ENCODE assay signal across 8 cellular contexts in the genomic region with DNA sequence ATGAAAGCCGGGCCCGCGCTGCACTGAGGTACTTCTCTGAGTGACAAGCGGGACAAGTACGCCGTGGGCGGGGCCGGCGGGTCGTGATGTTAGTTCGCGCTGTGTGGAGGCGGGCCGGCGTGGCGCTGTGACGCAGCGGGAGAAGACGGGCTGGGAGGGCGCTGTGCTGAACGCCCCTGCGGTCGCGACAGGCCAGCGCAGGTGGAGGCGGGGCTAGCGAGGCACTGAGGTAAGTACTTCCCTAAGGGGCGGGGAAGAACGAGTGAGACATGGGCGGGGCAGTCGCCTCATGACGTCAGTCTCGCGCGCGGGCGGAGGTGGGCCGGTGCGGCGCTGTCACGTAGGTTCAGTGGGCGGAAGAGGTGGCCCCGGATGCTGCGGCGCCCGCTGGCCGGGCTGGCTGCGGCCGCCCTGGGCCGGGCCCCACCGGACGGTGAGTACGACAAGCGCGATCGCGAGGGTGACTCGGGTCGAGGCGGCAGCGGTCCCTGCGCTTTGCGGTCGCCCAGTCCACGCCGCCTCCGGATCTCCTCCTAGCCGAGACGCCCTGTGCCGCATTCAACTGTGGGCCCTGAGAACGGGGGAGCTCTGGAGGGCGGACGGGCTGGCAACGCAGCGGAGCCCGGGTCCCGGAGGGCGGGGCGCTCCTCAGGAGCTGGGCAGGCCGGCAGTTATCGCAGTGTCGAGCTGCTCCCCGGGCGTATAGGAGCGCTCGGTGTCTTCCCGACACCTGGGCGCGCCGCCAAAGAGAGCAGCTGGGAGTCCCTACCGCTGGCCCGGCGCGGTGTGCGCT. TPM values are rescaled to one million over a fixed set of nuclear protein-coding genes. Genes with fewer than 3 reads are reported as not detected.
DNase-seq lines count a peak whose midpoint lies in the region; ATAC-seq, FAIRE-seq and TF ChIP-seq lines count a peak whose summit lies in the region.

A gene with protein sequence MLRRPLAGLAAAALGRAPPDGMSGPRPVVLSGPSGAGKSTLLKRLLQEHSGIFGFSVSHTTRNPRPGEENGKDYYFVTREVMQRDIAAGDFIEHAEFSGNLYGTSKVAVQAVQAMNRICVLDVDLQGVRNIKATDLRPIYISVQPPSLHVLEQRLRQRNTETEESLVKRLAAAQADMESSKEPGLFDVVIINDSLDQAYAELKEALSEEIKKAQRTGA (plus strand): TSS at position 349 of the 793 bp plus-strand sequence. CDS start 24 bp downstream, at position 373.

- H3K27me3 ChIP-seq in keratinocyte (ENCODE audit: control insufficient read depth, extremely low read depth, insufficient read depth, low read length): no peaks in the 10 kb centered on the region

- H3K4me3 ChIP-seq in keratinocyte (ENCODE audit: control insufficient read depth in 2 of 3, extremely low read depth in 1 of 3, insufficient read depth in 2 of 3, low read depth in 1 of 3, low read length in 3 of 3): peak within 1 kb of the TSS; percentile 84 to 96 (median 89)

- peak within 1 kb of the TSS; percentile 98 for H3K4me2 ChIP-seq in keratinocyte (ENCODE audit: control insufficient read depth, extremely low read depth, insufficient read depth, low read depth, low read length)

- H3K9me1 ChIP-seq in keratinocyte (ENCODE audit: control insufficient read depth, extremely low read depth, insufficient read depth, low read length): peaks cover 2% of the 10 kb centered on the region

- peak; percentile 91 for ATAC-seq in HG03439 (IDR thresholded peaks at IDR 0.05; ENCODE audit: unreplicated experiment)

- H3K4me1 ChIP-seq in keratinocyte (ENCODE audit: control insufficient read depth, extremely low read depth, insufficient read depth, low read length): peaks cover 35% of the 10 kb centered on the region

- no peaks in the 10 kb centered on the region for H3K9me3 ChIP-seq in keratinocyte (ENCODE audit: control insufficient read depth, low read depth, low read length)

- TF ChIP-seq CTCF in keratinocyte (optimal IDR thresholded peaks at IDR 0.05 in 1 of 3, IDR thresholded peaks at IDR 0.05 in 1 of 3, conservative IDR thresholded peaks at IDR 0.05 in 1 of 3; ENCODE audit: extremely low read depth in 1 of 3, insufficient read depth in 2 of 3, low read length in 3 of 3): peak in 2 of 3 experiments; percentile 11 to 35

- H4K20me1 ChIP-seq in keratinocyte (ENCODE audit: control insufficient read depth, extremely low read depth, insufficient read depth, low read length): peaks cover 20% of the 10 kb centered on the region

- dilution Hi-C loops in keratinocyte (cut with MboI; ENCODE audit: extremely low pct_ligation_motif_present, low sequenced_read_pairs): no loop called here

- peak within 1 kb of the TSS; percentile 86 for H3K9ac ChIP-seq in keratinocyte (ENCODE audit: control insufficient read depth, extremely low read depth, insufficient read depth, low read length)

- TF ChIP-seq POLR2A in GM19193 (IDR thresholded peaks at IDR 0.05; ENCODE audit: extremely low read depth, insufficient read depth, insufficient read length): peak; percentile 94

- H3K79me2 ChIP-seq in keratinocyte (ENCODE audit: control insufficient read depth, insufficient read depth, low read length): peaks cover 50% of the 10 kb centered on the region

- FAIRE-seq in keratinocyte (lab: Jason Lieb, UNC): no peak

- peaks cover 11 to 18% of the 10 kb centered on the region in 2 experiments for H3K36me3 ChIP-seq in keratinocyte (ENCODE audit: control insufficient read depth in 2 of 2, extremely low read depth in 1 of 2, insufficient read depth in 2 of 2, low read length in 2 of 2)

- DNase-seq in Ammon's horn (ENCODE audit: low spot score) (peak; percentile 100), NCI-H510A (lab: John Stamatoyannopoulos, UW) (peak; percentile 98), cerebellum (ENCODE audit: low spot score) (peak; percentile 99), keratinocyte (ENCODE audit: low read depth, low spot score) (peak; percentile 99)
- DNase-seq in activated CD4-positive, alpha-beta T cell treated with anti-CD3 and anti-CD28 coated beads for 1 hour: peak; percentile 100
- DNase-seq in stimulated activated CD4-positive, alpha-beta T cell treated with anti-CD3 and anti-CD28 coated beads, Interleukin-15, amount 100 ng/mL, for 1 hour (ENCODE audit: low read depth in 1 of 2, low spot score in 1 of 2): peak; percentile 99 to 100

- H2AFZ ChIP-seq in keratinocyte (ENCODE audit: control insufficient read depth, low read length): peak within 1 kb of the TSS; percentile 95

- H3K27ac ChIP-seq in keratinocyte (ENCODE audit: control insufficient read depth, insufficient read depth, low read length): peak within 1 kb of the TSS; percentile 82

RNA-seq across cellular contexts. Expression of the gene that starts here (rescaled TPM):
- 94.1 TPM for total RNA-seq in cerebellum
- polyA plus RNA-seq in keratinocyte: 412 to 877 TPM (median 450 TPM) in 3 replicates
- polyA plus RNA-seq in keratinocyte (2011; ENCODE audit: low read depth): 259 TPM
- 279 and 743 TPM in 2 replicates for polyA plus RNA-seq in keratinocyte (2011; cell fraction: cytosol; rRNA removed)
- 254 and 303 TPM in 2 replicates for polyA plus RNA-seq in keratinocyte (2011; cell fraction: nucleus; rRNA removed)
- polyA plus RNA-seq in keratinocyte (2012; ENCODE audit: low replicate concordance): 421 and 447 TPM in 2 replicates
- polyA minus RNA-seq in keratinocyte: 198 to 329 TPM (median 216 TPM) in 3 replicates
- 557 TPM for polyA minus RNA-seq in keratinocyte (2011; cell fraction: cytosol; rRNA and poly(A)+ RNA removed)
- polyA minus RNA-seq in keratinocyte (2011; cell fraction: nucleus; rRNA and poly(A)+ RNA removed): 106 and 141 TPM in 2 replicates

Comparison
In these comparisons a context has a peak if more than half of its experiments do, and no peak if none do; other contexts are left out.
1. Peak in every context shown above with its lines: DNase-seq, ATAC-seq, H3K4me3 ChIP-seq and H3K27ac ChIP-seq.